14 cellular contexts compared by ENCODE assay signal in the genomic region with DNA sequence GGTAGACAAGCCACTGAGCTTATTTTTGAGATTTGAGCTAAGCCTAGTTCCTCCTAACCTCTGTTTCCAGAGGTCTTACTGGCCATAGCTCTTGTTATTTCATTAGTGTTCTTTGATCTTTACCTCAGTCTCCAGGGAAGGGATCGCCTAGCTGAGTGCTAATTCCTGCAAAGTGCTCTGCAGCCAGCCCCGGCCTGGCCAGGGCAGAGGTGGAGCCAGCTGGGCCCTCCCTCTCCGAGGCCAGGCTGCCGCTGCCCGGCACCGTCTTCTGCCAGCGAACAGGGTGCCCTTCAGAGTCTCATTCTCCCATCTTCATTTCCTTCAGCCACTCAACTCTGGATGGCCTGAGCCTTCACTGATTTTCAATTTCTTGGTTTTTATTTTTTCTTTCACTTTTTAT. TPM values are rescaled to one million over a fixed set of nuclear protein-coding genes. Genes with fewer than 3 reads are reported as not detected.
DNase-seq lines count a peak whose midpoint lies in the region; ATAC-seq and TF ChIP-seq lines count a peak whose summit lies in the region.
"Had no signal": no experiment of that assay in that cellular context is flagged by ENCODE, and none has a peak within 500 bp of the region (broad histone marks: within the 10 kb centered on the region; RNA-seq: fewer than 3 reads in every experiment).

No MANE protein-coding gene starts in this region.

- BruUV-seq in MCF 10A (replicated peaks; lab: Mats Ljungman, UMichigan) = no TSS peak

- TF ChIP-seq CTCF in breast epithelium (IDR thresholded peaks at IDR 0.05) (no peak), MCF 10A (IDR thresholded peaks at IDR 0.05; ENCODE audit: unreplicated experiment) (no peak), left ventricle myocardium inferior (IDR thresholded peaks at IDR 0.05; ENCODE audit: borderline replicate concordance) (no peak)

- POLR2A ChIA-PET in MCF 10A (lab: Yijun Ruan, JAX) = interaction anchor here (1.5 kb wide), 1 partner anchor 19 kb away, joined by 3 read pairs; a partner anchor contains a TSS

- no peak overlapping the region for H2BK12ac ChIP-seq in neuronal stem cell (ENCODE audit: low read length)

- no peaks in the 10 kb centered on the region for H3K9me3 ChIP-seq in breast epithelium
- H3K9me3 ChIP-seq in left ventricle myocardium inferior (replicated peaks) = no peaks in the 10 kb centered on the region
- H3K9me3 ChIP-seq in neuronal stem cell (replicated peaks in 1 of 2; ENCODE audit: control insufficient read depth in 2 of 2, insufficient read depth in 1 of 2, low read depth in 1 of 2, low read length in 2 of 2) = no peaks in the 10 kb centered on the region

- H4K91ac ChIP-seq in neuronal stem cell (ENCODE audit: low read depth, low read length, poor library complexity) = no peak overlapping the region

- no peak overlapping the region for H3K4ac ChIP-seq in neuronal stem cell (ENCODE audit: low read length)

- H3K27ac ChIP-seq in breast epithelium (peak overlapping the region; percentile 68 to 76), left ventricle myocardium inferior (replicated peaks) (peak overlapping the region; percentile 79), neuronal stem cell (replicated peaks; ENCODE audit: low read length) (peak overlapping the region; percentile 94)
- H3K27ac ChIP-seq: SK-N-MC had no signal

- no peak for TF ChIP-seq POLR2A in breast epithelium (IDR thresholded peaks at IDR 0.05)

- ATAC-seq in HG02571 (IDR thresholded peaks at IDR 0.05; ENCODE audit: unreplicated experiment) = no peak

- DNase-seq in breast epithelium (ENCODE audit: low spot score in 2 of 2) = no peak
- no peak for DNase-seq in MCF 10A (ENCODE audit: unreplicated experiment)
- peak; percentile 47 for DNase-seq in left ventricle myocardium inferior
- DNase-seq in neuronal stem cell (ENCODE audit: low spot score) = no peak
- DNase-seq in NOMO-1 treated with DMSO at 0.1 percent for 48 hours (lab: John Stamatoyannopoulos, UW; ENCODE audit: unreplicated experiment) = no peak
- DNase-seq in dedifferentiated amniotic fluid mesenchymal stem cell (ENCODE audit: extremely low spot score) = no peak
- DNase-seq in ACHN = no peak
- DNase-seq: DMS 273 treated with DMSO at 0.1 percent for 48 hours; IMR-90; NCI-H1436; NCI-H69; stimulated activated CD4-positive, alpha-beta T cell treated with anti-CD3 and anti-CD28 coated beads, Interleukin-4, amount 100 ng/mL, for 4 hours had no signal

- H3K9me3 Mint-ChIP-seq in MCF 10A (ENCODE audit: unreplicated experiment) = no peaks in the 10 kb centered on the region

- H2BK5ac ChIP-seq in neuronal stem cell (ENCODE audit: low read length) = no peak overlapping the region

- H3K27me3 Mint-ChIP-seq in MCF 10A (ENCODE audit: insufficient read depth, unreplicated experiment) = no peaks in the 10 kb centered on the region

- no peak overlapping the region for H3K4me3 Mint-ChIP-seq in MCF 10A (ENCODE audit: unreplicated experiment)

- intact Hi-C loops in breast epithelium (cut with DNase I; ENCODE audit: low total_unique reads) (no loop called here), MCF 10A (cut with micrococcal nuclease) (no loop called here), left ventricle myocardium inferior (cut with micrococcal nuclease) (no loop called here)

- H3K27me3 ChIP-seq in breast epithelium (no peaks in the 10 kb centered on the region), left ventricle myocardium inferior (ENCODE audit: low read depth) (no peaks in the 10 kb centered on the region), neuronal stem cell (ENCODE audit: control insufficient read depth in 3 of 3, insufficient read depth in 3 of 3, low read depth in 1 of 3, low read length in 3 of 3) (no peaks in the 10 kb centered on the region)

- H2AFZ ChIP-seq in neuronal stem cell (ENCODE audit: low read length) = no peak overlapping the region

- no peak overlapping the region for H2AK5ac ChIP-seq in neuronal stem cell (ENCODE audit: low read depth, low read length)

- H3K4me2 ChIP-seq in neuronal stem cell (ENCODE audit: insufficient read depth, low read length, poor library complexity, severe bottlenecking) = no peak overlapping the region

- H3K4me1 ChIP-seq in breast epithelium = no peaks in the 10 kb centered on the region
- H3K4me1 ChIP-seq in left ventricle myocardium inferior = peaks cover 60% of the 10 kb centered on the region
- H3K4me1 ChIP-seq in neuronal stem cell (ENCODE audit: control insufficient read depth in 2 of 2, insufficient read depth in 1 of 2, low read depth in 1 of 2, low read length in 2 of 2) = peaks cover 11 to 13% of the 10 kb centered on the region in 2 donors

- no peak overlapping the region for H3K23ac ChIP-seq in neuronal stem cell (ENCODE audit: low read depth, low read length, poor library complexity)

- H3K9ac ChIP-seq in neuronal stem cell (ENCODE audit: low read depth, low read length, poor library complexity) = peak overlapping the region; percentile 66

- peaks cover 3% of the 10 kb centered on the region for H3K79me1 ChIP-seq in neuronal stem cell (ENCODE audit: low read depth, low read length)

- no peak overlapping the region for H3K14ac ChIP-seq in neuronal stem cell (ENCODE audit: low read length)

- WGBS in neuronal stem cell (ENCODE audit: extremely low coverage in 2 of 2, insufficient read length in 2 of 2, insufficient replicate concordance in 1 of 2), 2 donors = no CpG with 5 or more reads among the region's 7 CpGs

- in situ Hi-C loops in ACHN (cut with HindIII; ENCODE audit: low pct_ligation_motif_present, low pct_unique_long_range_greater_than_20kb, low sequenced_read_pairs) = no loop called here

- H3K36me3 ChIP-seq in breast epithelium (no peaks in the 10 kb centered on the region), left ventricle myocardium inferior (peaks cover 69% of the 10 kb centered on the region), neuronal stem cell (replicated peaks in 1 of 2; ENCODE audit: control insufficient read depth in 2 of 2, insufficient read depth in 2 of 2, low read length in 2 of 2) (peaks cover 29 to 95% of the 10 kb centered on the region in 2 donors)

- no peak overlapping the region for H4K8ac ChIP-seq in neuronal stem cell (ENCODE audit: low read depth, low read length)

- CTCF ChIA-PET in MCF 10A (lab: Yijun Ruan, JAX) = interaction anchor here (1.5 kb wide), 1 partner anchor 9 kb away, joined by 3 read pairs; no protein-coding TSS in a partner anchor

- no peaks in the 10 kb centered on the region for H3K4me1 Mint-ChIP-seq in MCF 10A (ENCODE audit: insufficient read depth, unreplicated experiment)

- H3K36me3 Mint-ChIP-seq in MCF 10A (ENCODE audit: insufficient read depth, unreplicated experiment) = peaks cover 80% of the 10 kb centered on the region

- H3K18ac ChIP-seq in neuronal stem cell (ENCODE audit: low read length) = peak overlapping the region; percentile 54

- H3K4me3 ChIP-seq in breast epithelium (no peak overlapping the region), left ventricle myocardium inferior (peak overlapping the region; percentile 11), neuronal stem cell (ENCODE audit: low read length in 2 of 2) (no peak overlapping the region)
- H3K4me3 ChIP-seq: SK-N-MC had no signal

- no peak overlapping the region for H3K27ac Mint-ChIP-seq in MCF 10A (ENCODE audit: low read depth, unreplicated experiment)

- H2BK120ac ChIP-seq in neuronal stem cell (ENCODE audit: low read depth, low read length) = no peak overlapping the region

- H2BK15ac ChIP-seq in neuronal stem cell (ENCODE audit: low read length) = no peak overlapping the region

RNA-seq across cellular contexts. Expression of a gene that starts 19.7 kb away (rescaled TPM):
- 10 to 100 TPM; 13.1 to 20.9 (median 15.4) TPM for total RNA-seq in breast epithelium
- total RNA-seq in MCF 10A (2022) = 22.4 and 29.8 TPM in 2 replicates
- 25.3 TPM for total RNA-seq in left ventricle myocardium inferior
- 13.8 TPM for polyA plus RNA-seq in neuronal stem cell (2013, experiment 1 of 2)
- polyA plus RNA-seq in neuronal stem cell (2013, experiment 2 of 2) = 13.3 TPM
